Comparison of ENCODE assay signal across 19 cellular contexts in genomic region chr1:25702101-25702775, GRCh38.
DNase-seq lines count a peak whose midpoint lies in the region; FAIRE-seq and TF ChIP-seq lines count a peak whose summit lies in the region.
"Had no signal": no experiment of that assay in that cellular context is flagged by ENCODE, and none has a peak within 500 bp of the region (broad histone marks: within the 10 kb centered on the region; RNA-seq: fewer than 3 reads in every experiment).

No MANE protein-coding gene starts in this region.

- no peak for FAIRE-seq in D721Med (lab: Jason Lieb, UNC)
- FAIRE-seq: endothelial cell of umbilical vein, H54 had no signal

- H3K9me3 ChIP-seq in HUES64 (ENCODE audit: insufficient read depth, low read depth, low read length), result no peaks in the 10 kb centered on the region
- H3K9me3 ChIP-seq: BLaER1, left lung had no signal

- H3K4me1 ChIP-seq in HUES64 (ENCODE audit: insufficient read depth, low read length), result peaks cover 55% of the 10 kb centered on the region

- H3K27me3 ChIP-seq in HUES64 (ENCODE audit: insufficient read depth, low read length), result no peaks in the 10 kb centered on the region
- H3K27me3 ChIP-seq: BLaER1, left lung had no signal

- intact Hi-C loops in posterior vena cava (cut with DNase I), result loop anchor here in 1 of 2 donors (10.0 kb wide), 1 partner anchor 987 kb away; no protein-coding TSS in a partner anchor

- H3K9ac ChIP-seq in HUES64 (ENCODE audit: low read depth, low read length), result peak overlapping the region; percentile 39; the same call in 1 of the 2 replicates
- H3K9ac ChIP-seq: BLaER1 had no signal

- TF ChIP-seq CTCF in fibroblast of villous mesenchyme (IDR thresholded peaks at IDR 0.05; ENCODE audit: insufficient read depth, low read depth, low read length) (no peak), D721Med (IDR thresholded peaks at IDR 0.05; ENCODE audit: insufficient read depth, missing control alignments) (no peak)

- peak overlapping the region; percentile 52 for H3K27ac ChIP-seq in HUES64 (ENCODE audit: low read depth, low read length)
- H3K27ac ChIP-seq: BLaER1, left lung had no signal

- H3K4me3 ChIP-seq in HUES64 (ENCODE audit: low read length), result no peak overlapping the region
- no peak overlapping the region for H3K4me3 ChIP-seq in fibroblast of villous mesenchyme (ENCODE audit: low read depth, low read length)
- H3K4me3 ChIP-seq: BLaER1, left lung had no signal

- H3K36me3 ChIP-seq in HUES64 (ENCODE audit: insufficient read depth, low read length), result no peaks in the 10 kb centered on the region
- H3K36me3 ChIP-seq: BLaER1, left lung had no signal

- DNase-seq in EH (ENCODE audit: low read depth), result peak; percentile 74
- peak; percentile 51 for DNase-seq in fibroblast of villous mesenchyme (ENCODE audit: low read depth)
- DNase-seq in posterior vena cava (ENCODE audit: low spot score), result peak; percentile 56
- DNase-seq in NCI-H1436 treated with DMSO at 0.1 percent for 48 hours (lab: John Stamatoyannopoulos, UW), result no peak
- DNase-seq in D721Med (ENCODE audit: insufficient read length, low spot score), result no peak
- no peak for DNase-seq in putamen (ENCODE audit: low spot score)
- DNase-seq: activated CD8-positive, alpha-beta memory T cell treated with anti-CD3 and anti-CD28 coated beads, Interleukin-2, amount 10 ng/mL, durations not matched to agents 7 days and 5 days; activated naive CD4-positive, alpha-beta T cell; central memory CD4-positive, alpha-beta T cell; left lung; natural killer cell; NCI-H774; retina; stimulated activated CD4-positive, alpha-beta T cell treated with anti-CD3 and anti-CD28 coated beads, Interleukin-2, amount 100 ng/mL, for 48 hours; stimulated activated CD8-positive, alpha-beta memory T cell treated with anti-CD3 and anti-CD28 coated beads, Interleukin-4, amount 100 ng/mL, for 48 hours had no signal

- 67% methylated on average over 11 of the region's 11 CpGs for WGBS in HUES64

Comparison
In these comparisons a context has a peak if more than half of its experiments do, and no peak if none do; other contexts are left out.
1. DNase-seq: peak in EH (single experiment), fibroblast of villous mesenchyme (single experiment) and posterior vena cava (single experiment); none in NCI-H1436 treated with DMSO at 0.1 percent for 48 hours (single experiment), D721Med (single experiment) and putamen (single experiment).